8 cellular contexts compared by ENCODE assay signal in genomic region chr11:73307323-73308002, GRCh38. TPM values are rescaled to one million over a fixed set of nuclear protein-coding genes. Genes with fewer than 3 reads are reported as not detected.
DNase-seq lines count a peak whose midpoint lies in the region; ATAC-seq, FAIRE-seq and TF ChIP-seq lines count a peak whose summit lies in the region.

No MANE protein-coding gene starts in this region.

- peak overlapping the region; percentile 80 for H2AFZ ChIP-seq in astrocyte (ENCODE audit: low read depth, low read length)

- peaks cover 7% of the 10 kb centered on the region for H3K36me3 Mint-ChIP-seq in astrocyte (ENCODE audit: low read depth, unreplicated experiment)

- H4K20me1 ChIP-seq in astrocyte (ENCODE audit: insufficient read depth, low read length) = peaks cover 31% of the 10 kb centered on the region

- peaks cover 40% of the 10 kb centered on the region for H3K79me2 ChIP-seq in astrocyte (ENCODE audit: insufficient read depth, low read length)

- DNase-seq in NCI-H1694 (lab: John Stamatoyannopoulos, UW) (peak; percentile 94), T-helper 2 cell (peak; percentile 74 to 87 (median 82)), astrocyte (ENCODE audit: low read depth) (peak; percentile 96), hepatic stellate cell (ENCODE audit: low spot score) (peak; percentile 94), renal cortical epithelial cell (ENCODE audit: low read depth) (peak; percentile 95)

- no peaks in the 10 kb centered on the region for H3K36me3 ChIP-seq in astrocyte (ENCODE audit: insufficient read depth, low read length)

- H3K9ac ChIP-seq in astrocyte (ENCODE audit: low read length) = peak overlapping the region; percentile 93

- H3K27ac ChIP-seq in astrocyte (ENCODE audit: low read depth, low read length) = peak overlapping the region; percentile 98

- peak overlapping the region; percentile 77 for H3K27ac Mint-ChIP-seq in astrocyte (ENCODE audit: unreplicated experiment)

- peak overlapping the region; percentile 99 for H3K4me2 ChIP-seq in astrocyte (ENCODE audit: low read length)

- no peak for FAIRE-seq in astrocyte (lab: Jason Lieb, UNC)

- H3K27me3 ChIP-seq in astrocyte (ENCODE audit: insufficient read depth, low read length) = no peaks in the 10 kb centered on the region

- H3K27me3 Mint-ChIP-seq in astrocyte (ENCODE audit: low read depth, unreplicated experiment) = peaks cover 2% of the 10 kb centered on the region

- TF ChIP-seq CTCF in GM12872 (IDR thresholded peaks at IDR 0.05; ENCODE audit: insufficient read depth, low read depth, low read length) (peak; percentile 80), astrocyte (IDR thresholded peaks at IDR 0.05; ENCODE audit: insufficient read depth, low read depth, low read length) (peak; percentile 77)

- H3K4me3 Mint-ChIP-seq in astrocyte (ENCODE audit: unreplicated experiment) = peak overlapping the region; percentile 79

- no peaks in the 10 kb centered on the region for H3K9me3 ChIP-seq in astrocyte (ENCODE audit: insufficient read depth, low read depth, low read length)

- H3K9me3 Mint-ChIP-seq in astrocyte (ENCODE audit: unreplicated experiment) = no peaks in the 10 kb centered on the region

- H3K4me1 Mint-ChIP-seq in astrocyte (ENCODE audit: low read depth, unreplicated experiment) = peaks cover 9% of the 10 kb centered on the region

- H3K4me3 ChIP-seq in astrocyte (ENCODE audit: insufficient read depth, low read depth, low read length) = peak overlapping the region; percentile 78

- peaks cover 36% of the 10 kb centered on the region for H3K4me1 ChIP-seq in astrocyte (ENCODE audit: insufficient read depth, low read length)

- ATAC-seq in HG02870 (IDR thresholded peaks at IDR 0.05; ENCODE audit: unreplicated experiment) (peak; percentile 45), GM18873 (IDR thresholded peaks at IDR 0.05; ENCODE audit: low FRiP score, unreplicated experiment) (no peak)

RNA-seq across cellular contexts. Expression of gene ARHGEF17, which starts 0.6 kb away (rescaled TPM):
- total RNA-seq in astrocyte = 59.7 and 66.4 TPM in 2 replicates
- 13.7 and 67.5 TPM in 2 replicates for total RNA-seq in renal cortical epithelial cell

RNA-seq across cellular contexts. Expression of gene P2RY6, which starts 35.3 kb away (rescaled TPM):
- 0.14 and 0.75 TPM in 2 replicates for total RNA-seq in astrocyte
- total RNA-seq in renal cortical epithelial cell = 3.6 and 10.9 TPM in 2 replicates
